In genomic region chr3:112463250-112463649, GRCh38 we compare ENCODE assay signal across 10 cellular contexts. TPM values are rescaled to one million over a fixed set of nuclear protein-coding genes. Genes with fewer than 3 reads are reported as not detected.
DNase-seq lines count a peak whose midpoint lies in the region; ATAC-seq, FAIRE-seq and TF ChIP-seq lines count a peak whose summit lies in the region.
"Had no signal": no experiment of that assay in that cellular context is flagged by ENCODE, and none has a peak within 500 bp of the region (broad histone marks: within the 10 kb centered on the region; RNA-seq: fewer than 3 reads in every experiment).

No MANE protein-coding gene starts in this region.

- intact Hi-C loops in kidney (cut with DNase I) = no loop called here

- POLR2A ChIA-PET in CD8-positive, alpha-beta memory T cell (lab: Charles Lee) = no interaction called here

- peak; percentile 42 for ATAC-seq in GM19035 (IDR thresholded peaks at IDR 0.05; ENCODE audit: unreplicated experiment)
- ATAC-seq in HG03064 (IDR thresholded peaks at IDR 0.05; ENCODE audit: low read depth, unreplicated experiment) = peak; percentile 39
- peak; percentile 56 to 70 for ATAC-seq in activated naive CD4-positive, alpha-beta T cell treated with anti-CD3 and anti-CD28 coated beads, Interleukin-2, amount 50 U/mL, for 72 hours

- CTCF ChIA-PET in CD8-positive, alpha-beta memory T cell (lab: Charles Lee) = no interaction called here

- TF ChIP-seq CTCF in kidney (IDR thresholded peaks at IDR 0.05; ENCODE audit: borderline replicate concordance, extremely low read depth, insufficient read depth) (no peak), osteoblast (IDR thresholded peaks at IDR 0.05; ENCODE audit: extremely low read depth, low read depth, low read length) (no peak)

- H3K4me3 Mint-ChIP-seq in CD8-positive, alpha-beta memory T cell = peak overlapping the region; percentile 12 to 79 (median 55)

- H3K9ac ChIP-seq in kidney (ENCODE audit: low read length in 2 of 2) = no peak overlapping the region

- peak in 1 of 5 donors; percentile 13 for DNase-seq in CD8-positive, alpha-beta memory T cell
- DNase-seq in activated naive CD4-positive, alpha-beta T cell treated with anti-CD3 and anti-CD28 coated beads, Interleukin-2, amount 50 U/mL, for 72 hours (ENCODE audit: low spot score in 2 of 2) = no peak
- no peak for DNase-seq in GM19240 (ENCODE audit: insufficient read length, low spot score)
- no peak for DNase-seq in kidney
- DNase-seq in osteoblast (ENCODE audit: insufficient read length, low spot score, missing footprints) = no peak
- DNase-seq in NCI-H226 = no peak
- DNase-seq: effector CD8-positive, alpha-beta T cell; NCI-H82 had no signal

- no peak for FAIRE-seq in kidney (lab: Jason Lieb, UNC)

- H3K4me3 ChIP-seq in CD8-positive, alpha-beta memory T cell (ENCODE audit: low read length) = peak overlapping the region; percentile 14
- H3K4me3 ChIP-seq in kidney (ENCODE audit: low read length in 2 of 2) = no peak overlapping the region
- H3K4me3 ChIP-seq in osteoblast (ENCODE audit: insufficient read depth, low read length) = no peak overlapping the region

- peaks cover 81 to 94% (median 91%) of the 10 kb centered on the region in 3 donors for H3K4me1 Mint-ChIP-seq in CD8-positive, alpha-beta memory T cell

- H3K36me3 ChIP-seq in CD8-positive, alpha-beta memory T cell (ENCODE audit: insufficient read depth, low read length) = no peaks in the 10 kb centered on the region
- no peaks in the 10 kb centered on the region for H3K36me3 ChIP-seq in kidney (ENCODE audit: control insufficient read depth in 1 of 2, insufficient read depth in 2 of 2, low read length in 2 of 2)
- no peaks in the 10 kb centered on the region for H3K36me3 ChIP-seq in osteoblast (ENCODE audit: insufficient read depth, low read length)

- peaks cover 8 to 17% (median 13%) of the 10 kb centered on the region in 3 donors for H3K36me3 Mint-ChIP-seq in CD8-positive, alpha-beta memory T cell
- H3K36me3 Mint-ChIP-seq in activated naive CD4-positive, alpha-beta T cell treated with anti-CD3 and anti-CD28 coated beads, Interleukin-2, amount 50 U/mL, for 72 hours = peaks cover 31 to 69% of the 10 kb centered on the region in 2 donors

- no peak overlapping the region for H3K27ac ChIP-seq in CD8-positive, alpha-beta memory T cell (ENCODE audit: low read depth, low read length)
- H3K27ac ChIP-seq in kidney (ENCODE audit: low read depth in 2 of 2, low read length in 2 of 2) (no peak overlapping the region), osteoblast (ENCODE audit: low read depth, low read length) (no peak overlapping the region)

- no peaks in the 10 kb centered on the region for H4K20me1 ChIP-seq in osteoblast (ENCODE audit: insufficient read depth, low read length)

- no peaks in the 10 kb centered on the region for H3K27me3 ChIP-seq in CD8-positive, alpha-beta memory T cell (ENCODE audit: insufficient read depth, low read length, poor library complexity, severe bottlenecking)
- peaks cover under 1% of the 10 kb centered on the region for H3K27me3 ChIP-seq in osteoblast (ENCODE audit: insufficient read depth, low read length)

- H3K9me3 ChIP-seq in CD8-positive, alpha-beta memory T cell (ENCODE audit: low read length) = no peaks in the 10 kb centered on the region
- H3K9me3 ChIP-seq in kidney (ENCODE audit: control insufficient read depth in 1 of 2, low read length in 2 of 2) = no peaks in the 10 kb centered on the region
- H3K9me3 ChIP-seq in osteoblast (ENCODE audit: low read depth, low read length) = no peaks in the 10 kb centered on the region

- H3K79me2 ChIP-seq in osteoblast (ENCODE audit: insufficient read depth, low read length) = no peaks in the 10 kb centered on the region

- H3K27ac Mint-ChIP-seq in CD8-positive, alpha-beta memory T cell = peak overlapping the region in 7 of 8 donors; percentile 14 to 85 (median 34)
- peak overlapping the region; percentile 19 to 24 for H3K27ac Mint-ChIP-seq in activated naive CD4-positive, alpha-beta T cell treated with anti-CD3 and anti-CD28 coated beads, Interleukin-2, amount 50 U/mL, for 72 hours

- no peaks in the 10 kb centered on the region for H3K27me3 Mint-ChIP-seq in CD8-positive, alpha-beta memory T cell

- no peaks in the 10 kb centered on the region for H3K9me3 Mint-ChIP-seq in CD8-positive, alpha-beta memory T cell
- H3K9me3 Mint-ChIP-seq in activated naive CD4-positive, alpha-beta T cell treated with anti-CD3 and anti-CD28 coated beads, Interleukin-2, amount 50 U/mL, for 72 hours = peaks cover 13% of the 10 kb centered on the region in 2 donors

- H2AFZ ChIP-seq in osteoblast (ENCODE audit: low read length) = no peak overlapping the region

- H3K4me1 ChIP-seq in CD8-positive, alpha-beta memory T cell (ENCODE audit: insufficient read depth, low read length) = peaks cover 74% of the 10 kb centered on the region
- H3K4me1 ChIP-seq in kidney (ENCODE audit: control insufficient read depth in 1 of 2, insufficient read depth in 1 of 2, low read depth in 1 of 2, low read length in 2 of 2) = peaks cover 0 to 5% of the 10 kb centered on the region in 2 donors
- H3K4me1 ChIP-seq in osteoblast (ENCODE audit: insufficient read depth, low read length) = no peaks in the 10 kb centered on the region

- H3K4me2 ChIP-seq in osteoblast (ENCODE audit: insufficient read depth, low read length) = no peak overlapping the region

RNA-seq across cellular contexts. Expression of gene BTLA, which starts 36.0 kb away (rescaled TPM):
- total RNA-seq in CD8-positive, alpha-beta memory T cell = 10 to 100 TPM; 14.1 to 14.8 TPM
- 17.6 TPM for polyA plus RNA-seq in CD8-positive, alpha-beta memory T cell
- 10 to 100 TPM; 25.5 to 38.0 TPM for total RNA-seq in activated naive CD4-positive, alpha-beta T cell treated with anti-CD3 and anti-CD28 coated beads, Interleukin-2, amount 50 U/mL, for 72 hours
- total RNA-seq in kidney (3.2 TPM), osteoblast (0.36 and 1.8 TPM in 2 replicates)
- not detected for polyA plus RNA-seq in kidney (ENCODE audit: insufficient read depth, low read depth, low replicate concordance)
